Comparison of ENCODE assay signal across 16 cellular contexts in the genomic region with DNA sequence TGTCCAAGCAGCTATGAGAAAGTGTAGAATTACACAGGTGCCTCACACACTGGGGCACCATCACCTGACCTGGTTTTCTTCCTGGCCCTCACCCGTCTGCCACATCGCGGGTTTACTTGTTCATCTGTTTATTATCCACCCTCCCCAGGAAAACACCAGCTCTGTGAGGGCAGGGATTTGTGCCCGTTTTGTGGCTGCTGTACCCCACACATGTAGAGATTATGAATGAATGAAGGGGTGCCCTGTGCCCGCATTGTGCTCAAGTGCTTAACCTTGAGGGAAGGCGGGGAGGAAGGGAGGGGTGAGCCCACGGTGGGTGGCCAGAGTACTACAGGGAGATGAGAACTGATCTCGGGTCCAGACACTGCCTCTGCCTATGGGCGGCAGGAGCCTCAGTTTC.
DNase-seq lines count a peak whose midpoint lies in the region; ATAC-seq and TF ChIP-seq lines count a peak whose summit lies in the region.
"Had no signal": no experiment of that assay in that cellular context is flagged by ENCODE, and none has a peak within 500 bp of the region (broad histone marks: within the 10 kb centered on the region; RNA-seq: fewer than 3 reads in every experiment).

No MANE protein-coding gene starts in this region.

- H3K27me3 ChIP-seq in Caco-2 (replicated peaks; ENCODE audit: control insufficient read depth, insufficient read depth, low read length), result no peaks in the 10 kb centered on the region
- H3K27me3 ChIP-seq in endodermal cell (ENCODE audit: control insufficient read depth, insufficient read depth, low read length, poor library complexity, severe bottlenecking), result no peaks in the 10 kb centered on the region
- H3K27me3 ChIP-seq in neural progenitor cell, result no peaks in the 10 kb centered on the region
- H3K27me3 ChIP-seq: BLaER1 had no signal

- DNase-seq in CD14-positive monocyte (ENCODE audit: low spot score) (peak; percentile 27), Caco-2 (no peak), endodermal cell (peak; percentile 35), neural progenitor cell (ENCODE audit: low spot score) (no peak), HCEC 1CT (no peak), NOMO-1 treated with DMSO at 0.1 percent for 48 hours (lab: John Stamatoyannopoulos, UW; ENCODE audit: unreplicated experiment) (no peak)
- DNase-seq: AML-193; Calu3; CD4-positive, CD25-positive, alpha-beta regulatory T cell; DMS 273 treated with DMSO at 0.1 percent for 48 hours; H9 had no signal

- H3K9me3 ChIP-seq in Caco-2 (no peaks in the 10 kb centered on the region), endodermal cell (ENCODE audit: control insufficient read depth, low read length) (no peaks in the 10 kb centered on the region), neural progenitor cell (ENCODE audit: low read depth) (no peaks in the 10 kb centered on the region)
- H3K9me3 ChIP-seq: A549, BLaER1 had no signal

- no peak overlapping the region for H3K27ac ChIP-seq in endodermal cell (ENCODE audit: low read depth, low read length)
- no peak overlapping the region for H3K27ac ChIP-seq in neural progenitor cell
- H3K27ac ChIP-seq: A549, BLaER1 had no signal

- no peak overlapping the region for H3K9ac ChIP-seq in endodermal cell (ENCODE audit: extremely low read depth, low read length, poor library complexity, severe bottlenecking)
- H3K9ac ChIP-seq in neural progenitor cell, result no peak overlapping the region
- H3K9ac ChIP-seq: BLaER1 had no signal

- H3K36me3 ChIP-seq in Caco-2 (ENCODE audit: control insufficient read depth, insufficient read depth, low read length), result no peaks in the 10 kb centered on the region
- H3K36me3 ChIP-seq in endodermal cell (ENCODE audit: control insufficient read depth, insufficient read depth, low read length), result no peaks in the 10 kb centered on the region
- no peaks in the 10 kb centered on the region for H3K36me3 ChIP-seq in neural progenitor cell
- H3K36me3 ChIP-seq: BLaER1 had no signal

- H3K4me3 Mint-ChIP-seq in CD14-positive monocyte (no peak overlapping the region), Caco-2 (ENCODE audit: unreplicated experiment) (no peak overlapping the region), endodermal cell (no peak overlapping the region), neural progenitor cell (no peak overlapping the region)
- H3K4me3 Mint-ChIP-seq: CD4-positive, CD25-positive, alpha-beta regulatory T cell; GM23338; H9; IgD-negative memory B cell had no signal

- no peaks in the 10 kb centered on the region for H3K79me2 ChIP-seq in neural progenitor cell (ENCODE audit: low read depth)

- CTCF ChIA-PET in Caco-2 (lab: Charles Lee), result no interaction called here

- H2AFZ ChIP-seq in neural progenitor cell (replicated peaks), result no peak overlapping the region

- intact Hi-C loops in CD14-positive monocyte (cut with micrococcal nuclease), result no loop called here
- intact Hi-C loops in Caco-2 (cut with micrococcal nuclease; ENCODE audit: unreplicated experiment), result no loop called here

- H3K4me1 Mint-ChIP-seq in CD14-positive monocyte (no peaks in the 10 kb centered on the region), Caco-2 (ENCODE audit: low read depth, unreplicated experiment) (peaks cover 10% of the 10 kb centered on the region), endodermal cell (peaks cover 11% of the 10 kb centered on the region), neural progenitor cell (peaks cover 25% of the 10 kb centered on the region)
- H3K4me1 Mint-ChIP-seq: IgD-negative memory B cell had no signal

- H3K4me2 ChIP-seq in neural progenitor cell, result no peak overlapping the region
- H3K4me2 ChIP-seq: A549, GM23338 had no signal

- POLR2A ChIA-PET in Caco-2 (lab: Charles Lee), result no interaction called here

- H3F3A ChIP-seq in neural progenitor cell (ENCODE audit: low read depth), result no peaks in the 10 kb centered on the region

- ATAC-seq in GM18909 (IDR thresholded peaks at IDR 0.05; ENCODE audit: poor library complexity, unreplicated experiment), result no peak
- ATAC-seq: A549 had no signal

- peaks cover 0 to 2% (median 1%) of the 10 kb centered on the region in 3 donors for H3K27me3 Mint-ChIP-seq in CD14-positive monocyte (ENCODE audit: low read depth in 3 of 3)
- no peaks in the 10 kb centered on the region for H3K27me3 Mint-ChIP-seq in Caco-2 (ENCODE audit: insufficient read depth, unreplicated experiment)
- H3K27me3 Mint-ChIP-seq in endodermal cell (ENCODE audit: insufficient read depth), result peaks cover 2% of the 10 kb centered on the region
- H3K27me3 Mint-ChIP-seq in neural progenitor cell (ENCODE audit: insufficient read depth, low read depth), result peaks cover 9% of the 10 kb centered on the region
- H3K27me3 Mint-ChIP-seq: CD4-positive, CD25-positive, alpha-beta regulatory T cell had no signal

- H3K36me3 Mint-ChIP-seq in CD14-positive monocyte, result no peaks in the 10 kb centered on the region
- H3K36me3 Mint-ChIP-seq in Caco-2 (ENCODE audit: insufficient read depth, unreplicated experiment), result no peaks in the 10 kb centered on the region
- no peaks in the 10 kb centered on the region for H3K36me3 Mint-ChIP-seq in endodermal cell (ENCODE audit: low read depth)
- H3K36me3 Mint-ChIP-seq in neural progenitor cell, result no peaks in the 10 kb centered on the region
- H3K36me3 Mint-ChIP-seq: CD4-positive, CD25-positive, alpha-beta regulatory T cell; IgD-negative memory B cell had no signal

- H3K9me3 Mint-ChIP-seq in CD14-positive monocyte (peaks cover 0 to 4% (median 0%) of the 10 kb centered on the region in 7 donors), Caco-2 (ENCODE audit: unreplicated experiment) (no peaks in the 10 kb centered on the region), endodermal cell (no peaks in the 10 kb centered on the region), neural progenitor cell (no peaks in the 10 kb centered on the region)
- H3K9me3 Mint-ChIP-seq: GM23338, H9 had no signal

- H3K4me1 ChIP-seq in Caco-2 (peaks cover 22% of the 10 kb centered on the region), endodermal cell (ENCODE audit: control insufficient read depth, insufficient read depth, low read length) (peaks cover 7% of the 10 kb centered on the region), neural progenitor cell (no peaks in the 10 kb centered on the region)
- H3K4me1 ChIP-seq: A549 had no signal

- H4K20me1 ChIP-seq in neural progenitor cell (ENCODE audit: low read depth), result no peaks in the 10 kb centered on the region
- H4K20me1 ChIP-seq: BLaER1 had no signal

- TF ChIP-seq CTCF in CD14-positive monocyte (IDR thresholded peaks at IDR 0.05) (no peak), Caco-2 (IDR thresholded peaks at IDR 0.05; ENCODE audit: insufficient read depth in 1 of 2, low read depth in 1 of 2, low read length in 1 of 2, severe bottlenecking in 1 of 2, unreplicated experiment in 1 of 2) (no peak), endodermal cell (conservative IDR thresholded peaks at IDR 0.05) (no peak), neural progenitor cell (IDR thresholded peaks at IDR 0.05) (no peak)

- WGBS in endodermal cell (ENCODE audit: insufficient coverage in 1 of 2, insufficient read length in 1 of 2), 2 experiments, result 93 to 100% methylated on average over 3 to 9 of the region's 9 CpGs

- H3K27ac Mint-ChIP-seq in CD14-positive monocyte (no peak overlapping the region), Caco-2 (ENCODE audit: unreplicated experiment) (peak overlapping the region; percentile 85), endodermal cell (no peak overlapping the region), neural progenitor cell (peak overlapping the region; percentile 83)

- H3K4me3 ChIP-seq in Caco-2 (ENCODE audit: low read depth, low read length) (no peak overlapping the region), endodermal cell (ENCODE audit: low read length) (no peak overlapping the region), neural progenitor cell (no peak overlapping the region)
- H3K4me3 ChIP-seq: A549, BLaER1, GM23338 had no signal

- BruUV-seq in Caco-2 (replicated peaks; lab: Mats Ljungman, UMichigan), result no TSS peak

Comparison
In these comparisons a context has a peak if more than half of its experiments do, and no peak if none do; other contexts are left out.
1. DNase-seq: peak in CD14-positive monocyte (single experiment) and endodermal cell (single experiment); none in Caco-2 (0 of 2), neural progenitor cell (single experiment), HCEC 1CT (single experiment) and NOMO-1 treated with DMSO at 0.1 percent for 48 hours (single experiment).
2. H3K27ac Mint-ChIP-seq: peak in Caco-2 (single experiment) and neural progenitor cell (single experiment); none in CD14-positive monocyte (0 of 7) and endodermal cell (single experiment).